19 cellular contexts compared by ENCODE assay signal in the genomic region with DNA sequence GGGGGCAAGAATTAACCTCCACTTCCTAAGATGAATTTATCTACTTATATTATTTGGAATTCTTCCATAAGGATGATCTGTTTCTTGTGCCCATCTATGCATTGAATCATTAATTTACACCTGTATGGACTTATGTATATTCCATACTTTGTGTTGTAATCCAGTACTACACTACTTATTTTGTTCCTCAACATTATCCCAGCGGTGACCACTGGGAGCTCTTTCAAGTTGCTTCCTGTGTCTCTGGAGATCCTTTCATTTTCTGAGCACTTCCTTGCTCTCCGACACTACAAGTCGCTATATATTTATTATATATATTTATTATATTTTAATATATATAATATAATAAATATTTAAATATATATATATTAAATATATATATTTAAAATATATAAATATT. TPM values are rescaled to one million over a fixed set of nuclear protein-coding genes. Genes with fewer than 3 reads are reported as not detected.
DNase-seq lines count a peak whose midpoint lies in the region; ATAC-seq and TF ChIP-seq lines count a peak whose summit lies in the region.
"Had no signal": no experiment of that assay in that cellular context is flagged by ENCODE, and none has a peak within 500 bp of the region (broad histone marks: within the 10 kb centered on the region; RNA-seq: fewer than 3 reads in every experiment).

No MANE protein-coding gene starts in this region.

- H3K4me3 Mint-ChIP-seq in activated CD4-positive, alpha-beta T cell treated with anti-CD3 and anti-CD28 coated beads, Interleukin-2, amount 10 ng/mL, durations not matched to agents 7 days and 5 days, result no peak overlapping the region
- H3K4me3 Mint-ChIP-seq: CD8-positive, alpha-beta T cell; IgD-negative memory B cell; nephron had no signal

- DNase-seq in BE2C (no peak), HAP-1 (ENCODE audit: low spot score in 2 of 2) (peak; percentile 9 to 28), WERI-Rb-1 (no peak), islet precursor cell (peak; percentile 37)
- DNase-seq in activated CD4-positive, alpha-beta T cell treated with anti-CD3 and anti-CD28 coated beads, Interleukin-2, amount 10 ng/mL, durations not matched to agents 7 days and 5 days, result no peak
- DNase-seq: activated CD8-positive, alpha-beta memory T cell treated with anti-CD3 and anti-CD28 coated beads for 24 hours; aorta; CD8-positive, alpha-beta T cell; foreskin melanocyte; GOT3; mammary epithelial cell; NCI-H1436 treated with DMSO at 0.1 percent for 48 hours; right cardiac atrium; SJCRH30; stimulated activated CD8-positive, alpha-beta memory T cell treated with anti-CD3 and anti-CD28 coated beads, Interleukin-4, amount 100 ng/mL, for 48 hours had no signal

- H3K4me1 ChIP-seq in BE2C, result peaks cover 7% of the 10 kb centered on the region; the same call in 1 of the 2 replicates
- H3K4me1 ChIP-seq in HAP-1, result peaks cover 5% of the 10 kb centered on the region
- H3K4me1 ChIP-seq: SJCRH30 had no signal

- H3K36me3 Mint-ChIP-seq in activated CD4-positive, alpha-beta T cell treated with anti-CD3 and anti-CD28 coated beads, Interleukin-2, amount 10 ng/mL, durations not matched to agents 7 days and 5 days (ENCODE audit: low read depth), result no peaks in the 10 kb centered on the region
- H3K36me3 Mint-ChIP-seq: CD8-positive, alpha-beta T cell; IgD-negative memory B cell had no signal

- no peak overlapping the region for H3K27ac ChIP-seq in WERI-Rb-1
- H3K27ac ChIP-seq: SJCRH30 had no signal

- CTCF ChIA-PET in activated CD4-positive, alpha-beta T cell treated with anti-CD3 and anti-CD28 coated beads, Interleukin-2, amount 10 ng/mL, durations not matched to agents 7 days and 5 days (lab: Charles Lee), result interaction anchor here (1.1 kb wide), 2 partner anchors 8 to 115 kb away, joined by 3 to 4 read pairs; no protein-coding TSS in a partner anchor

- no peaks in the 10 kb centered on the region for H3K27me3 ChIP-seq in BE2C
- peaks cover 6% of the 10 kb centered on the region for H3K27me3 ChIP-seq in HAP-1 (ENCODE audit: low read depth)
- no peaks in the 10 kb centered on the region for H3K27me3 ChIP-seq in WERI-Rb-1 (ENCODE audit: insufficient read depth, low read depth, severe bottlenecking)

- no peak overlapping the region for H3K27ac Mint-ChIP-seq in activated CD4-positive, alpha-beta T cell treated with anti-CD3 and anti-CD28 coated beads, Interleukin-2, amount 10 ng/mL, durations not matched to agents 7 days and 5 days
- H3K27ac Mint-ChIP-seq: CD8-positive, alpha-beta T cell; IgD-negative memory B cell; nephron had no signal

- H3K4me1 Mint-ChIP-seq in activated CD4-positive, alpha-beta T cell treated with anti-CD3 and anti-CD28 coated beads, Interleukin-2, amount 10 ng/mL, durations not matched to agents 7 days and 5 days, result peaks cover 8% of the 10 kb centered on the region

- peaks cover 17% of the 10 kb centered on the region for H3K27me3 Mint-ChIP-seq in activated CD4-positive, alpha-beta T cell treated with anti-CD3 and anti-CD28 coated beads, Interleukin-2, amount 10 ng/mL, durations not matched to agents 7 days and 5 days

- POLR2A ChIA-PET in activated CD4-positive, alpha-beta T cell treated with anti-CD3 and anti-CD28 coated beads, Interleukin-2, amount 10 ng/mL, durations not matched to agents 7 days and 5 days (lab: Charles Lee), result interaction anchor here (0.6 kb wide), 1 partner anchor 119 kb away, joined by 4 read pairs; no protein-coding TSS in a partner anchor

- H3K9me3 ChIP-seq in BE2C, result no peaks in the 10 kb centered on the region
- no peaks in the 10 kb centered on the region for H3K9me3 ChIP-seq in HAP-1
- H3K9me3 ChIP-seq in WERI-Rb-1 (ENCODE audit: severe bottlenecking), result no peaks in the 10 kb centered on the region
- H3K9me3 ChIP-seq: SJCRH30 had no signal

- ATAC-seq in GM21423 (IDR thresholded peaks at IDR 0.05; ENCODE audit: unreplicated experiment), result no peak
- no peak for ATAC-seq in GM18519 (IDR thresholded peaks at IDR 0.05; ENCODE audit: low FRiP score, unreplicated experiment)
- ATAC-seq: CD8-positive, alpha-beta T cell; right cardiac atrium had no signal

- in situ Hi-C loops in HAP-1 (cut with MboI; ENCODE audit: low sequenced_read_pairs), result no loop called here

- no peaks in the 10 kb centered on the region for H3K9me3 Mint-ChIP-seq in activated CD4-positive, alpha-beta T cell treated with anti-CD3 and anti-CD28 coated beads, Interleukin-2, amount 10 ng/mL, durations not matched to agents 7 days and 5 days
- H3K9me3 Mint-ChIP-seq: CD8-positive, alpha-beta T cell; IgD-negative memory B cell; nephron had no signal

- H3K4me3 ChIP-seq in BE2C (ENCODE audit: low read depth, low read length) (no peak overlapping the region), HAP-1 (no peak overlapping the region), WERI-Rb-1 (ENCODE audit: low read depth, low read length) (no peak overlapping the region)
- H3K4me3 ChIP-seq: SJCRH30 had no signal

- no peaks in the 10 kb centered on the region for H3K36me3 ChIP-seq in BE2C
- H3K36me3 ChIP-seq in HAP-1 (replicated peaks), result no peaks in the 10 kb centered on the region
- no peaks in the 10 kb centered on the region for H3K36me3 ChIP-seq in WERI-Rb-1
- H3K36me3 ChIP-seq: SJCRH30 had no signal

- TF ChIP-seq CTCF in BE2C (IDR thresholded peaks at IDR 0.05; ENCODE audit: low read depth, low read length) (peak; percentile 28), WERI-Rb-1 (IDR thresholded peaks at IDR 0.05; ENCODE audit: low read depth, low read length) (0 out of 2 replicates have a peak, but pooled peaks have one; percentile 16)

RNA-seq across cellular contexts. Expression of a gene that starts 54.9 kb away (rescaled TPM):
- polyA plus RNA-seq in BE2C (2012; ENCODE audit: insufficient read depth, insufficient read length, low read depth), result 17.6 TPM
- under 1 TPM; 0.52 to 0.67 TPM for total RNA-seq in activated CD4-positive, alpha-beta T cell treated with anti-CD3 and anti-CD28 coated beads, Interleukin-2, amount 10 ng/mL, durations not matched to agents 7 days and 5 days

Comparison
In these comparisons a context has a peak if more than half of its experiments do, and no peak if none do; other contexts are left out.
1. DNase-seq: peak in HAP-1 (2 of 2) and islet precursor cell (single experiment); none in BE2C (single experiment), WERI-Rb-1 (single experiment) and activated CD4-positive, alpha-beta T cell treated with anti-CD3 and anti-CD28 coated beads, Interleukin-2, amount 10 ng/mL, durations not matched to agents 7 days and 5 days (single experiment).